ENCODE assay signal across 23 cellular contexts in genomic region chr16:82895843-82896242, GRCh38.
"Had no signal": no experiment of that assay in that cellular context is flagged by ENCODE, and none has a peak within 500 bp of the region (broad histone marks: within the 10 kb centered on the region; RNA-seq: fewer than 3 reads in every experiment).

No MANE protein-coding gene starts in this region.

- H3K9me3 ChIP-seq: mucosa of descending colon, pancreas, prostate gland, sigmoid colon, spleen, tibial nerve, vagina had no signal

- ATAC-seq: left cardiac atrium; left lobe of liver; mucosa of descending colon; naive thymus-derived CD4-positive, alpha-beta T cell; pancreas; right cardiac atrium; stimulated activated effector memory CD8-positive, alpha-beta T cell treated with anti-CD3 and anti-CD28 coated beads, Interleukin-12 subunit alpha, Interleukin-12 subunit beta, amount 100 ng/mL, for 72 hours; stimulated activated naive CD8-positive, alpha-beta T cell treated with anti-CD3 and anti-CD28 coated beads, Interleukin-15, amount 100 ng/mL, for 72 hours had no signal

- H3K4me3 ChIP-seq: mucosa of descending colon, pancreas, prostate gland, sigmoid colon, spleen, tibial nerve, vagina had no signal

- H3K4me1 ChIP-seq: pancreas, spleen had no signal

- H3K27me3 ChIP-seq: pancreas, sigmoid colon, tibial nerve, vagina had no signal

- H3K36me3 ChIP-seq: pancreas, prostate gland, sigmoid colon, spleen, tibial nerve, vagina had no signal

- DNase-seq: hippocampal formation; kidney glomerular epithelial cell; left cardiac atrium; midbrain; mucosa of descending colon; naive thymus-derived CD4-positive, alpha-beta T cell; nucleus accumbens; pancreas; posterior cingulate gyrus; retina; right cardiac atrium; sigmoid colon; small intestine; spleen; stimulated activated CD4-positive, alpha-beta T cell treated with anti-CD3 and anti-CD28 coated beads, Interleukin-4, amount 100 ng/mL, for 24 hours; stimulated activated naive CD4-positive, alpha-beta T cell treated with Interleukin-2 at 50 U/mL for 16 hours; stimulated activated naive CD8-positive, alpha-beta T cell treated with anti-CD3 and anti-CD28 coated beads, Interleukin-15, amount 100 ng/mL, for 72 hours; substantia nigra had no signal

- H3K27ac ChIP-seq: pancreas, prostate gland, sigmoid colon, spleen, tibial nerve, vagina had no signal
